ENCODE assay signal across 3 cellular contexts in the genomic region with DNA sequence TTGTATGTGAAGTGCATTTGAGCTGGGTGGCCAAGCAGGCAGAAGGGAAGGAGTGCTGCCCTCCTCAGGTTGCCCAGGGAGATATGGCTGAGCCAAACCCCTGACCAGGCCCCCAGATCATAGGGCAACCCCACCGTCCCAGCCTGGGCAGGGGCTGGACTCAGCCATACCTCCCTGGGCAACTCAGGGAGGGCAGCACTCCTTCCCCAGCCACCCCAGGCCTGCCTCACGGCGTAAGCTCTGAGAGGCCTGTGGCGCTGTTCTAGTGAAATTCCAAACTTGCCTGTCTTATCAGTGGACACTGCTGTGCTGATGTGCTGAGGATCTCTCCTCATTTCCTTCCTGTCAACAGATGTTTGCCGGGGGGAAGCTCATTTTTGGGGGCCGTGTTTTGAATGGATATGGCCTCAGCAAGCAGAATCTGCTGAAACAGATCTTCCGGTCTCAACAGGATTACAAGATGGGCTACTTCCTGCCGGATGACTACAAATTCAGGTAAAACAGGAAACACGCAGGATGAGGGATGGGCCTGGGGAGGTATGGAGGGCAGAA.
TF ChIP-seq lines count a peak whose summit lies in the region.

No MANE protein-coding gene starts in this region.

TF ChIP-seq in SK-N-SH, 30 proteins besides CTCF, POLR2A, EP300 and RAD21:
- no peak for TF ChIP-seq ELF1 (IDR thresholded peaks at IDR 0.05)

TF ChIP-seq in SK-N-SH treated with all-trans-retinoic acid at 6 μM for 48 hours, 23 proteins besides CTCF, POLR2A, EP300 and RAD21:
- TF ChIP-seq ZNF70 (CRISPR knock-in tag; IDR thresholded peaks at IDR 0.05) (no peak), ESRRG (CRISPR knock-in tag; IDR thresholded peaks at IDR 0.05) (no peak), RARB (CRISPR knock-in tag; IDR thresholded peaks at IDR 0.05) (no peak), PATZ1 (CRISPR knock-in tag; IDR thresholded peaks at IDR 0.05; ENCODE audit: borderline replicate concordance) (no peak), CSDC2 (CRISPR knock-in tag; IDR thresholded peaks at IDR 0.05) (no peak), BACH2 (CRISPR knock-in tag; IDR thresholded peaks at IDR 0.05; ENCODE audit: borderline replicate concordance) (no peak), ZNF565 (CRISPR knock-in tag; conservative IDR thresholded peaks at IDR 0.05; ENCODE audit: low read depth) (no peak), SNAI2 (CRISPR knock-in tag; IDR thresholded peaks at IDR 0.05) (no peak), ARNTL (CRISPR knock-in tag; IDR thresholded peaks at IDR 0.05; ENCODE audit: borderline replicate concordance, low read depth) (no peak), ZNF8 (CRISPR knock-in tag; IDR thresholded peaks at IDR 0.05) (no peak)
TF ChIP-seq in SK-N-SH treated with all-trans-retinoic acid at 6 μM for 48 hours: peak in this region for 0.

TF ChIP-seq in GM12878, 131 proteins besides CTCF, POLR2A, EP300 and RAD21:
- TF ChIP-seq E2F4 (IDR thresholded peaks at IDR 0.05; ENCODE audit: low read depth, low read length) (no peak), MLLT1 (IDR thresholded peaks at IDR 0.05) (no peak), RCOR1 (conservative IDR thresholded peaks at IDR 0.05; ENCODE audit: low read depth, low read length) (no peak), SP1 (IDR thresholded peaks at IDR 0.05; ENCODE audit: low read depth, low read length) (no peak), ASH2L (IDR thresholded peaks at IDR 0.05; ENCODE audit: borderline replicate concordance, low read depth) (no peak), ETV6 (conservative IDR thresholded peaks at IDR 0.05 in 1 of 2, IDR thresholded peaks at IDR 0.05 in 1 of 2; ENCODE audit: borderline replicate concordance in 1 of 2, low read depth in 1 of 2) (no peak), KAT2A (conservative IDR thresholded peaks at IDR 0.05; ENCODE audit: control insufficient read depth, low read depth, low read length) (no peak), TARDBP (IDR thresholded peaks at IDR 0.05; ENCODE audit: borderline replicate concordance) (no peak), PAX8 (IDR thresholded peaks at IDR 0.05) (no peak), ZBTB4 (CRISPR knock-in tag; IDR thresholded peaks at IDR 0.05) (no peak), ZNF622 (IDR thresholded peaks at IDR 0.05) (no peak), EED (IDR thresholded peaks at IDR 0.05; ENCODE audit: low read depth) (no peak), POLR2AphosphoS5 (IDR thresholded peaks at IDR 0.05; ENCODE audit: low read length) (no peak), EZH2 (IDR thresholded peaks at IDR 0.05; ENCODE audit: borderline replicate concordance, control insufficient read depth, low read depth, low read length) (no peak), NFYA (IDR thresholded peaks at IDR 0.05; ENCODE audit: borderline replicate concordance, low read depth, low read length) (no peak), ZNF207 (IDR thresholded peaks at IDR 0.05; ENCODE audit: borderline replicate concordance) (no peak), ZBTB40 (IDR thresholded peaks at IDR 0.05; ENCODE audit: borderline replicate concordance) (no peak), NBN (IDR thresholded peaks at IDR 0.05) (no peak), RFX5 (IDR thresholded peaks at IDR 0.05; ENCODE audit: low read depth, low read length) (no peak), BMI1 (IDR thresholded peaks at IDR 0.05; ENCODE audit: borderline replicate concordance) (no peak)
